In genomic region chr6:27374824-27375612, GRCh38 we compare ENCODE assay signal across 1 cellular context.
TF ChIP-seq lines count a peak whose summit lies in the region.

No MANE protein-coding gene starts in this region.

TF ChIP-seq in GM23338, 12 proteins besides CTCF, POLR2A, EP300 and RAD21 (continued from another document):
- TF ChIP-seq, protein P1, sequence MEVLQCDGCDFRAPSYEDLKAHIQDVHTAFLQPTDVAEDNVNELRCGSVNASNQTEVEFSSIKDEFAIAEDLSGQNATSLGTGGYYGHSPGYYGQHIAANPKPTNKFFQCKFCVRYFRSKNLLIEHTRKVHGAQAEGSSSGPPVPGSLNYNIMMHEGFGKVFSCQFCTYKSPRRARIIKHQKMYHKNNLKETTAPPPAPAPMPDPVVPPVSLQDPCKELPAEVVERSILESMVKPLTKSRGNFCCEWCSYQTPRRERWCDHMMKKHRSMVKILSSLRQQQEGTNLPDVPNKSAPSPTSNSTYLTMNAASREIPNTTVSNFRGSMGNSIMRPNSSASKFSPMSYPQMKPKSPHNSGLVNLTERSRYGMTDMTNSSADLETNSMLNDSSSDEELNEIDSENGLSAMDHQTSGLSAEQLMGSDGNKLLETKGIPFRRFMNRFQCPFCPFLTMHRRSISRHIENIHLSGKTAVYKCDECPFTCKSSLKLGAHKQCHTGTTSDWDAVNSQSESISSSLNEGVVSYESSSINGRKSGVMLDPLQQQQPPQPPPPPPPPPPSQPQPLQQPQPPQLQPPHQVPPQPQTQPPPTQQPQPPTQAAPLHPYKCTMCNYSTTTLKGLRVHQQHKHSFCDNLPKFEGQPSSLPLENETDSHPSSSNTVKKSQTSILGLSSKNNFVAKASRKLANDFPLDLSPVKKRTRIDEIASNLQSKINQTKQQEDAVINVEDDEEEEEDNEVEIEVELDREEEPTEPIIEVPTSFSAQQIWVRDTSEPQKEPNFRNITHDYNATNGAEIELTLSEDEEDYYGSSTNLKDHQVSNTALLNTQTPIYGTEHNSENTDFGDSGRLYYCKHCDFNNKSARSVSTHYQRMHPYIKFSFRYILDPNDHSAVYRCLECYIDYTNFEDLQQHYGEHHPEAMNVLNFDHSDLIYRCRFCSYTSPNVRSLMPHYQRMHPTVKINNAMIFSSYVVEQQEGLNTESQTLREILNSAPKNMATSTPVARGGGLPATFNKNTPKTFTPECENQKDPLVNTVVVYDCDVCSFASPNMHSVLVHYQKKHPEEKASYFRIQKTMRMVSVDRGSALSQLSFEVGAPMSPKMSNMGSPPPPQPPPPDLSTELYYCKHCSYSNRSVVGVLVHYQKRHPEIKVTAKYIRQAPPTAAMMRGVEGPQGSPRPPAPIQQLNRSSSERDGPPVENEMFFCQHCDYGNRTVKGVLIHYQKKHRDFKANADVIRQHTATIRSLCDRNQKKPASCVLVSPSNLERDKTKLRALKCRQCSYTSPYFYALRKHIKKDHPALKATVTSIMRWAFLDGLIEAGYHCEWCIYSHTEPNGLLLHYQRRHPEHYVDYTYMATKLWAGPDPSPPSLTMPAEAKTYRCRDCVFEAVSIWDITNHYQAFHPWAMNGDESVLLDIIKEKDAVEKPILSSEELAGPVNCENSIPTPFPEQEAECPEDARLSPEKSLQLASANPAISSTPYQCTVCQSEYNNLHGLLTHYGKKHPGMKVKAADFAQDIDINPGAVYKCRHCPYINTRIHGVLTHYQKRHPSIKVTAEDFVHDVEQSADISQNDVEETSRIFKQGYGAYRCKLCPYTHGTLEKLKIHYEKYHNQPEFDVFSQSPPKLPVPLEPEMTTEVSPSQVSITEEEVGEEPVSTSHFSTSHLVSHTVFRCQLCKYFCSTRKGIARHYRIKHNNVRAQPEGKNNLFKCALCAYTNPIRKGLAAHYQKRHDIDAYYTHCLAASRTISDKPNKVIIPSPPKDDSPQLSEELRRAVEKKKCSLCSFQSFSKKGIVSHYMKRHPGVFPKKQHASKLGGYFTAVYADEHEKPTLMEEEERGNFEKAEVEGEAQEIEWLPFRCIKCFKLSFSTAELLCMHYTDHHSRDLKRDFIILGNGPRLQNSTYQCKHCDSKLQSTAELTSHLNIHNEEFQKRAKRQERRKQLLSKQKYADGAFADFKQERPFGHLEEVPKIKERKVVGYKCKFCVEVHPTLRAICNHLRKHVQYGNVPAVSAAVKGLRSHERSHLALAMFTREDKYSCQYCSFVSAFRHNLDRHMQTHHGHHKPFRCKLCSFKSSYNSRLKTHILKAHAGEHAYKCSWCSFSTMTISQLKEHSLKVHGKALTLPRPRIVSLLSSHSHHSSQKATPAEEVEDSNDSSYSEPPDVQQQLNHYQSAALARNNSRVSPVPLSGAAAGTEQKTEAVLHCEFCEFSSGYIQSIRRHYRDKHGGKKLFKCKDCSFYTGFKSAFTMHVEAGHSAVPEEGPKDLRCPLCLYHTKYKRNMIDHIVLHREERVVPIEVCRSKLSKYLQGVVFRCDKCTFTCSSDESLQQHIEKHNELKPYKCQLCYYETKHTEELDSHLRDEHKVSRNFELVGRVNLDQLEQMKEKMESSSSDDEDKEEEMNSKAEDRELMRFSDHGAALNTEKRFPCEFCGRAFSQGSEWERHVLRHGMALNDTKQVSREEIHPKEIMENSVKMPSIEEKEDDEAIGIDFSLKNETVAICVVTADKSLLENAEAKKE (CRISPR knock-in tag; IDR thresholded peaks at IDR 0.05) = no peak
